9 cellular contexts compared by ENCODE assay signal in genomic region chr5:68250662-68251298, GRCh38. TPM values are rescaled to one million over a fixed set of nuclear protein-coding genes. Genes with fewer than 3 reads are reported as not detected.
DNase-seq lines count a peak whose midpoint lies in the region; ATAC-seq and TF ChIP-seq lines count a peak whose summit lies in the region.
"Had no signal": no experiment of that assay in that cellular context is flagged by ENCODE, and none has a peak within 500 bp of the region (broad histone marks: within the 10 kb centered on the region; RNA-seq: fewer than 3 reads in every experiment).

No MANE protein-coding gene starts in this region.

- H3K9ac ChIP-seq in OCI-LY1 (ENCODE audit: low read length), result peak overlapping the region; percentile 10; the same call in 1 of the 2 replicates

- POLR2A ChIA-PET in CD4-positive, alpha-beta memory T cell (lab: Charles Lee; ENCODE audit: partially characterized antibody), result interaction anchor here (0.8 to 13.2 kb wide), 3 partner anchors 20 to 38 kb away, joined by 3 to 179 read pairs (median 70); partner anchors contain the start of gene PIK3R1

- intact Hi-C loops in CD4-positive, alpha-beta memory T cell (cut with micrococcal nuclease), result loop anchor here (1.0 to 10.0 kb wide), 3 partner anchors 11 to 1946 kb away; no protein-coding TSS in a partner anchor
- intact Hi-C loops in psoas muscle (cut with DNase I), result loop anchor here in 1 of 2 donors (10.0 kb wide), 2 partner anchors 556 to 1006 kb away; no protein-coding TSS in a partner anchor

- no peaks in the 10 kb centered on the region; the same call in 1 of the 2 replicates for H3F3A ChIP-seq in OCI-LY1 (ENCODE audit: insufficient read depth, low read length)

- peaks cover 69 to 95% (median 81%) of the 10 kb centered on the region in 4 donors for H3K4me1 Mint-ChIP-seq in CD4-positive, alpha-beta memory T cell

- no peak for DNase-seq in CD4-positive, alpha-beta memory T cell
- DNase-seq in psoas muscle (no peak), NCI-H226 (no peak), amygdala (lab: John Stamatoyannopoulos, UW) (no peak), NCI-H2196 (lab: John Stamatoyannopoulos, UW; ENCODE audit: unreplicated experiment) (no peak)
- DNase-seq: NCI-H1694 treated with DMSO at 0.1 percent for 48 hours had no signal

- H3K4me3 Mint-ChIP-seq in CD4-positive, alpha-beta memory T cell, result peak overlapping the region; percentile 7 to 82 (median 51)

- H4K20me1 ChIP-seq in OCI-LY1 (ENCODE audit: insufficient read depth, low read length), result no peaks in the 10 kb centered on the region

- H3K36me3 ChIP-seq in CD4-positive, alpha-beta memory T cell (ENCODE audit: insufficient read depth, low read length), result no peaks in the 10 kb centered on the region
- H3K36me3 ChIP-seq in OCI-LY1 (ENCODE audit: insufficient read depth, low read length) (no peaks in the 10 kb centered on the region), gastroesophageal sphincter (no peaks in the 10 kb centered on the region), psoas muscle (ENCODE audit: insufficient read depth in 1 of 2, low read depth in 1 of 2) (no peaks in the 10 kb centered on the region)

- peak overlapping the region; percentile 62 to 97 (median 82) for H3K27ac Mint-ChIP-seq in CD4-positive, alpha-beta memory T cell

- no peaks in the 10 kb centered on the region for H3K9me3 ChIP-seq in CD4-positive, alpha-beta memory T cell (ENCODE audit: control insufficient read depth in 1 of 2, low read length in 2 of 2)
- no peaks in the 10 kb centered on the region for H3K9me3 ChIP-seq in OCI-LY1 (ENCODE audit: low read length)
- no peaks in the 10 kb centered on the region for H3K9me3 ChIP-seq in gastroesophageal sphincter
- H3K9me3 ChIP-seq in psoas muscle, result no peaks in the 10 kb centered on the region

- no peaks in the 10 kb centered on the region for H3K36me3 Mint-ChIP-seq in CD4-positive, alpha-beta memory T cell

- no peak for TF ChIP-seq CTCF in OCI-LY1 (IDR thresholded peaks at IDR 0.05; ENCODE audit: low read length)
- TF ChIP-seq CTCF in gastroesophageal sphincter (IDR thresholded peaks at IDR 0.05), result no peak
- TF ChIP-seq CTCF in psoas muscle (IDR thresholded peaks at IDR 0.05), result no peak

- 31 to 64% methylated on average over 4 to 5 of the region's 5 CpGs for WGBS in gastroesophageal sphincter (ENCODE audit: low coverage in 1 of 2), 2 donors
- WGBS in psoas muscle, 3 donors, result 36 to 54% (median 36%) methylated on average over 5 of the region's 5 CpGs

- no peak for TF ChIP-seq EP300 in gastroesophageal sphincter (IDR thresholded peaks at IDR 0.05)

- no peak for ATAC-seq in gastroesophageal sphincter
- ATAC-seq in psoas muscle, result peak in 2 of 4 donors; percentile 49
- no peak for ATAC-seq in HG03457 (IDR thresholded peaks at IDR 0.05; ENCODE audit: unreplicated experiment)

- TF ChIP-seq POLR2A in gastroesophageal sphincter (IDR thresholded peaks at IDR 0.05), result no peak

- no peaks in the 10 kb centered on the region for H3K9me2 ChIP-seq in OCI-LY1 (ENCODE audit: low read depth, low read length)

- no peaks in the 10 kb centered on the region for H3K27me3 ChIP-seq in CD4-positive, alpha-beta memory T cell (ENCODE audit: insufficient read depth, low read length)
- H3K27me3 ChIP-seq in OCI-LY1 (ENCODE audit: insufficient read depth, low read length), result no peaks in the 10 kb centered on the region
- H3K27me3 ChIP-seq in gastroesophageal sphincter, result no peaks in the 10 kb centered on the region
- H3K27me3 ChIP-seq in psoas muscle (ENCODE audit: insufficient read depth in 3 of 3, low read length in 2 of 3), result no peaks in the 10 kb centered on the region

- peak overlapping the region; percentile 33; the same call in 1 of the 2 replicates for H3K4me2 ChIP-seq in OCI-LY1 (ENCODE audit: low read length)

- H3K4me1 ChIP-seq in CD4-positive, alpha-beta memory T cell (ENCODE audit: insufficient read depth, low read length), result peaks cover 84% of the 10 kb centered on the region
- peaks cover 43% of the 10 kb centered on the region for H3K4me1 ChIP-seq in OCI-LY1 (ENCODE audit: insufficient read depth, low read length, severe bottlenecking)
- H3K4me1 ChIP-seq in gastroesophageal sphincter, result peaks cover 45 to 98% (median 50%) of the 10 kb centered on the region in 3 donors
- peaks cover 79% of the 10 kb centered on the region for H3K4me1 ChIP-seq in psoas muscle

- CTCF ChIA-PET in CD4-positive, alpha-beta memory T cell (lab: Charles Lee; ENCODE audit: partially characterized antibody), result interaction anchor here (0.8 to 5.9 kb wide), 11 partner anchors 13 to 1029 kb away, joined by 3 to 84 read pairs (median 3); partner anchors contain the start of gene PIK3R1

- H3K27ac ChIP-seq in CD4-positive, alpha-beta memory T cell (ENCODE audit: low read depth, low read length), result no peak overlapping the region
- H3K27ac ChIP-seq in OCI-LY1 (ENCODE audit: low read depth, low read length, poor library complexity, severe bottlenecking), result peak overlapping the region; percentile 44
- H3K27ac ChIP-seq in gastroesophageal sphincter, result peak overlapping the region; percentile 73 to 94 (median 79)
- H3K27ac ChIP-seq in psoas muscle, result peak overlapping the region; percentile 72

- H3K9me3 Mint-ChIP-seq in CD4-positive, alpha-beta memory T cell, result no peaks in the 10 kb centered on the region

- no peak overlapping the region for H3K4me3 ChIP-seq in CD4-positive, alpha-beta memory T cell (ENCODE audit: low read length in 2 of 2)
- H3K4me3 ChIP-seq in OCI-LY1 (ENCODE audit: low read depth, low read length, poor library complexity, severe bottlenecking), result no peak overlapping the region
- H3K4me3 ChIP-seq in gastroesophageal sphincter, result peak overlapping the region; percentile 13 to 32
- peak overlapping the region; percentile 46 for H3K4me3 ChIP-seq in psoas muscle

- peaks cover 57% of the 10 kb centered on the region for H3K79me2 ChIP-seq in OCI-LY1 (ENCODE audit: insufficient read depth, low read length)

- H2AFZ ChIP-seq in OCI-LY1 (ENCODE audit: low read length), result no peak overlapping the region

- no peaks in the 10 kb centered on the region for H3K27me3 Mint-ChIP-seq in CD4-positive, alpha-beta memory T cell

RNA-seq across cellular contexts. Expression of gene PIK3R1, which starts 35.2 kb away (rescaled TPM):
- total RNA-seq in CD4-positive, alpha-beta memory T cell, result 100 to 1,000 TPM; 151 to 152 TPM
- polyA plus RNA-seq in CD4-positive, alpha-beta memory T cell, result 10 to 100 TPM; 92.6 to 98.3 TPM
- 100 to 1,000 TPM; 188 to 403 (median 312) TPM for total RNA-seq in gastroesophageal sphincter
- total RNA-seq in psoas muscle, result 100 to 1,000 TPM; 102 to 155 (median 140) TPM
- polyA plus RNA-seq in psoas muscle, result 10 to 100 TPM; 29.7 to 63.8 (median 30.7) TPM

Comparison
In these comparisons a context has a peak if more than half of its experiments do, and no peak if none do; other contexts are left out.
1. H3K4me3 ChIP-seq: peak in gastroesophageal sphincter (2 of 2) and psoas muscle (single experiment); none in CD4-positive, alpha-beta memory T cell (0 of 2) and OCI-LY1 (single experiment).